In the genomic region with DNA sequence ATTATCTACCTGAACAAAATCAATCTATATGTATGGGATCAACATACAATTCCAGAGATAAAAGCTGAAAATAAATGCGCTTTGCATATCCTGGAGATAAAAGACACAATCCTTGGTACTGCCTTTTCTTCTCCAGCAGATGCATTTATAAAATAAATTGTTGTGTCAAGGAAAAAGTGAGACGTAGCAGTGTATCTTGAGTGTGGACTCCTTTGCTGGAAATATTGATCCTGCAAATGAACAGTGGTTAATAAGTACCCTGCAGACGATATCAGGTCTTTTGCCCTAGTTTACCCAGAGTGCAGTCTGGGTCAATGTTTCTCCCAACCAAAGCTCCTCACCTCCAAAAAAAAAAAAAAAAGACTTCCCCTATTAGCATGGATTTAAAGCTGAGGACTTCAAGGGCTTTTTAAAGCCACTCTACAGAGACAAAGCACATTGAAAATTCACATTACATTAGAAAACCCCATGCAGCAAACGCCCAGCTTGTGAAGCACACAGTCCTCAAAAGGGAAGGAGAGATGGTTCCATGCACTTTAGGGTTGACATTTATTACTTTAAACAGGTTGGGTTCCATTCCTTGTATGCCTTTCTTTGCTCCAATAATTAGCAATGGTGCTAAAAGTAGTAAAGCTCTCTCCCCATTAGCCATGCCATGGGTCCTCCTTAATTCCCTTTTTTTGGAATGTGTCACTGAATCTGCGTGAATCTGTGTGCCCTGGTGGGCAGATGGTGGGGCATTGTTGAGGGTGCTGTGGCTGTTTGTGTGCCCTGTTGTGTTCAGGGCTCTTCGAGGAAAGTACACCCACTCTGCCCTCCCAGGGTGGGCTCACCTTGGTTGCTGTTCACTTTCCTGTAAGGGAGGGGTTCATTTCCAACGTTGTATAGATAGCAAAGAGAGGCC, we compare ENCODE assay signal across 21 cellular contexts. TPM values are rescaled to one million over a fixed set of nuclear protein-coding genes. Genes with fewer than 3 reads are reported as not detected.
"Had no signal": no experiment of that assay in that cellular context is flagged by ENCODE, and none has a peak within 500 bp of the region (broad histone marks: within the 10 kb centered on the region; RNA-seq: fewer than 3 reads in every experiment).

No MANE protein-coding gene starts in this region.

- H3K4me1 ChIP-seq: colonic mucosa, foreskin keratinocyte had no signal

- DNase-seq: activated CD4-positive, alpha-beta T cell treated with anti-CD3 and anti-CD28 coated beads, Interleukin-2, amount 10 ng/mL, durations not matched to agents 24 days and 14 days; activated CD8-positive, alpha-beta T cell treated with anti-CD3 and anti-CD28 coated beads for 36 hours; activated naive CD4-positive, alpha-beta T cell treated with anti-CD3 and anti-CD28 coated beads for 36 hours; activated T-cell treated with anti-CD3 and anti-CD28 coated beads, Interleukin-2, amount 50 U/mL, for 1 hour; aorta; colonic mucosa; foreskin keratinocyte; hypothalamus; left ventricle myocardium inferior; mucosa of descending colon; naive thymus-derived CD4-positive, alpha-beta T cell; spleen; stimulated activated CD4-positive, alpha-beta T cell treated with anti-CD3 and anti-CD28 coated beads, Interleukin-4, amount 100 ng/mL, for 4 hours; stimulated activated naive B cell treated with anti-CD40 and anti-IgM and Interleukin-4, amounts not matched to agents 10 μg/mL and 1 μg/mL and 100 μg/mL, for 72 hours; T-helper 1 cell; T-helper 9 cell had no signal

- H3K4me3 ChIP-seq: colonic mucosa, left ventricle myocardium inferior, mucosa of descending colon, spleen had no signal

- H3K4me3 Mint-ChIP-seq: activated CD4-positive, alpha-beta T cell treated with anti-CD3 and anti-CD28 coated beads, Interleukin-2, amount 10 ng/mL, durations not matched to agents 24 days and 14 days; activated CD8-positive, alpha-beta T cell treated with anti-CD3 and anti-CD28 coated beads for 36 hours; activated naive CD4-positive, alpha-beta T cell treated with anti-CD3 and anti-CD28 coated beads for 36 hours; central memory CD8-positive, alpha-beta T cell; memory B cell; naive thymus-derived CD4-positive, alpha-beta T cell; stimulated activated naive B cell treated with anti-CD40 and anti-IgM and Interleukin-4, amounts not matched to agents 10 μg/mL and 1 μg/mL and 100 μg/mL, for 72 hours had no signal

- H3K9me3 Mint-ChIP-seq: activated CD8-positive, alpha-beta T cell treated with anti-CD3 and anti-CD28 coated beads for 36 hours; central memory CD8-positive, alpha-beta T cell; stimulated activated naive B cell treated with anti-CD40 and anti-IgM and Interleukin-4, amounts not matched to agents 10 μg/mL and 1 μg/mL and 100 μg/mL, for 72 hours had no signal

- H3K27ac ChIP-seq: colonic mucosa, foreskin keratinocyte, left ventricle myocardium inferior, spleen had no signal

- ATAC-seq: activated CD8-positive, alpha-beta T cell treated with anti-CD3 and anti-CD28 coated beads for 36 hours; foreskin keratinocyte; mucosa of descending colon; naive thymus-derived CD4-positive, alpha-beta T cell; stimulated activated naive B cell treated with anti-CD40 and anti-IgM and Interleukin-4, amounts not matched to agents 10 μg/mL and 1 μg/mL and 100 μg/mL, for 72 hours had no signal

- H3K27ac Mint-ChIP-seq: activated CD4-positive, alpha-beta T cell treated with anti-CD3 and anti-CD28 coated beads, Interleukin-2, amount 10 ng/mL, durations not matched to agents 24 days and 14 days; activated CD8-positive, alpha-beta T cell treated with anti-CD3 and anti-CD28 coated beads for 36 hours; activated naive CD4-positive, alpha-beta T cell treated with anti-CD3 and anti-CD28 coated beads for 36 hours; memory B cell; naive thymus-derived CD4-positive, alpha-beta T cell; stimulated activated naive B cell treated with anti-CD40 and anti-IgM and Interleukin-4, amounts not matched to agents 10 μg/mL and 1 μg/mL and 100 μg/mL, for 72 hours had no signal

- H3K9me3 ChIP-seq: colonic mucosa, left ventricle myocardium inferior, mucosa of descending colon, spleen had no signal

- H3K36me3 ChIP-seq: colonic mucosa, left ventricle myocardium inferior, spleen had no signal

- H3K4me1 Mint-ChIP-seq: activated CD4-positive, alpha-beta T cell treated with anti-CD3 and anti-CD28 coated beads, Interleukin-2, amount 10 ng/mL, durations not matched to agents 24 days and 14 days; central memory CD8-positive, alpha-beta T cell; memory B cell; naive thymus-derived CD4-positive, alpha-beta T cell had no signal

- H3K36me3 Mint-ChIP-seq: stimulated activated naive B cell treated with anti-CD40 and anti-IgM and Interleukin-4, amounts not matched to agents 10 μg/mL and 1 μg/mL and 100 μg/mL, for 72 hours had no signal

RNA-seq across cellular contexts. Expression of a gene that starts 21.1 kb away (rescaled TPM):
- total RNA-seq: activated CD4-positive, alpha-beta T cell treated with anti-CD3 and anti-CD28 coated beads, Interleukin-2, amount 10 ng/mL, durations not matched to agents 24 days and 14 days; activated CD8-positive, alpha-beta T cell treated with anti-CD3 and anti-CD28 coated beads for 36 hours; activated naive CD4-positive, alpha-beta T cell treated with anti-CD3 and anti-CD28 coated beads for 36 hours; aorta; epithelial cell of proximal tubule; fibroblast of lung; left ventricle myocardium inferior; naive thymus-derived CD4-positive, alpha-beta T cell; osteocyte; spleen had no signal
- polyA plus RNA-seq: fibroblast of lung; naive thymus-derived CD4-positive, alpha-beta T cell; spleen had no signal
